Comparison of ENCODE assay signal across 8 cellular contexts in genomic region chr12:83343767-83344166, GRCh38.
"Had no signal": no experiment of that assay in that cellular context is flagged by ENCODE, and none has a peak within 500 bp of the region (broad histone marks: within the 10 kb centered on the region; RNA-seq: fewer than 3 reads in every experiment).

No MANE protein-coding gene starts in this region.

- DNase-seq: GDM1, GF-D8 had no signal

- H3K4me3 ChIP-seq: GM12878 had no signal

- FAIRE-seq: G401.6, GM12878, GM12891, GM12892, GM18507, GM19239 had no signal

- ATAC-seq: GM12878 had no signal
